Comparison of ENCODE assay signal across 20 cellular contexts in the genomic region with DNA sequence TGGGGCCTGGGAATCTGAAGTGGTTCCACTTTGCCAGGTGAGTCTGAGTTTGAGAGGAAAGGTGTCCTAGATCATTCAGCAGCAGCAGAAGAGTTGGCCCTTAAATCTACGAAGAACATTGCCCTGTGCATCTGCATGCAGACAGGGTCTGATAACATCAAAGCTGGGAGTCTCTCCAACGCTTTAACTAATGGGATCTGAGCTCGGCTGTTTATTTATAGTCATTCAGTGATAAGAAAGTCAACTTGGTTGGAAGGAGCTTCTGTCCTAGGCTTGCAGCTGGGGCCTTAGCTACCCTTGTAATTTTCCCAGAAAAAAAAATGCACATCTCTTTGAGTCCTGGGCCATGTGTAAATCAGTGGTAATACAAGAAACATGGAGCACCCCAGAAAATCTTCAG.
"Had no signal": no experiment of that assay in that cellular context is flagged by ENCODE, and none has a peak within 500 bp of the region (broad histone marks: within the 10 kb centered on the region; RNA-seq: fewer than 3 reads in every experiment).

No MANE protein-coding gene starts in this region.

- H3K36me3 Mint-ChIP-seq: activated CD8-positive, alpha-beta memory T cell treated with anti-CD3 and anti-CD28 coated beads, Interleukin-2, amount 10 ng/mL, durations not matched to agents 7 days and 5 days; activated naive CD8-positive, alpha-beta T cell treated with anti-CD3 and anti-CD28 coated beads, Interleukin-2, amount 10 ng/mL, durations not matched to agents 7 days and 5 days; brain had no signal

- ATAC-seq: activated CD8-positive, alpha-beta memory T cell treated with anti-CD3 and anti-CD28 coated beads, Interleukin-2, amount 10 ng/mL, durations not matched to agents 7 days and 5 days had no signal

- H3K4me2 ChIP-seq: hepatocyte had no signal

- H3K79me2 ChIP-seq: hepatocyte had no signal

- H3K4me1 ChIP-seq: transverse colon, uterus had no signal

- H3K27ac ChIP-seq: hepatocyte, transverse colon had no signal

- H3K27me3 ChIP-seq: hepatocyte, transverse colon, uterus had no signal

- H3K4me1 Mint-ChIP-seq: activated B cell treated with CpG ODN at 0.5 μM for 24 hours; activated CD4-positive, alpha-beta memory T cell treated with anti-CD3 and anti-CD28 coated beads, Interleukin-2, amount 10 ng/mL, durations not matched to agents 7 days and 5 days; activated CD8-positive, alpha-beta memory T cell treated with anti-CD3 and anti-CD28 coated beads, Interleukin-2, amount 10 ng/mL, durations not matched to agents 7 days and 5 days; activated naive CD8-positive, alpha-beta T cell treated with anti-CD3 and anti-CD28 coated beads, Interleukin-2, amount 10 ng/mL, durations not matched to agents 7 days and 5 days; brain; central memory CD8-positive, alpha-beta T cell; neural crest cell had no signal

- H3K27me3 Mint-ChIP-seq: activated B cell treated with CpG ODN at 0.5 μM for 24 hours; activated CD4-positive, alpha-beta memory T cell treated with anti-CD3 and anti-CD28 coated beads, Interleukin-2, amount 10 ng/mL, durations not matched to agents 7 days and 5 days; activated CD8-positive, alpha-beta memory T cell treated with anti-CD3 and anti-CD28 coated beads, Interleukin-2, amount 10 ng/mL, durations not matched to agents 7 days and 5 days; stimulated activated naive CD8-positive, alpha-beta T cell treated with anti-CD3 and anti-CD28 coated beads, Interleukin-15, Interleukin-2, amounts not matched to agents 100 ng/mL and 50 ng/mL, for 24 hours had no signal

- H3K9me3 ChIP-seq: transverse colon, uterus had no signal

- H3K36me3 ChIP-seq: transverse colon, uterus had no signal

- H3K4me3 Mint-ChIP-seq: activated B cell treated with CpG ODN at 0.5 μM for 24 hours; activated CD4-positive, alpha-beta memory T cell treated with anti-CD3 and anti-CD28 coated beads, Interleukin-2, amount 10 ng/mL, durations not matched to agents 7 days and 5 days; activated CD8-positive, alpha-beta memory T cell treated with anti-CD3 and anti-CD28 coated beads, Interleukin-2, amount 10 ng/mL, durations not matched to agents 7 days and 5 days; activated naive CD8-positive, alpha-beta T cell treated with anti-CD3 and anti-CD28 coated beads, Interleukin-2, amount 10 ng/mL, durations not matched to agents 7 days and 5 days; brain; central memory CD8-positive, alpha-beta T cell; neural crest cell; stimulated activated naive CD8-positive, alpha-beta T cell treated with anti-CD3 and anti-CD28 coated beads, Interleukin-15, Interleukin-2, amounts not matched to agents 100 ng/mL and 50 ng/mL, for 24 hours had no signal

- H3K4me3 ChIP-seq: hepatocyte, lung, transverse colon, uterus had no signal

- H3K27ac Mint-ChIP-seq: activated B cell treated with CpG ODN at 0.5 μM for 24 hours; activated CD4-positive, alpha-beta memory T cell treated with anti-CD3 and anti-CD28 coated beads, Interleukin-2, amount 10 ng/mL, durations not matched to agents 7 days and 5 days; activated CD8-positive, alpha-beta memory T cell treated with anti-CD3 and anti-CD28 coated beads, Interleukin-2, amount 10 ng/mL, durations not matched to agents 7 days and 5 days; activated naive CD8-positive, alpha-beta T cell treated with anti-CD3 and anti-CD28 coated beads, Interleukin-2, amount 10 ng/mL, durations not matched to agents 7 days and 5 days; stimulated activated naive CD8-positive, alpha-beta T cell treated with anti-CD3 and anti-CD28 coated beads, Interleukin-15, Interleukin-2, amounts not matched to agents 100 ng/mL and 50 ng/mL, for 24 hours had no signal

- DNase-seq: activated B cell treated with CpG ODN at 0.5 μM for 24 hours; activated CD4-positive, alpha-beta memory T cell treated with anti-CD3 and anti-CD28 coated beads, Interleukin-2, amount 10 ng/mL, durations not matched to agents 7 days and 5 days; activated CD4-positive, alpha-beta T cell treated with anti-CD3 and anti-CD28 coated beads for 48 hours; activated CD8-positive, alpha-beta memory T cell treated with anti-CD3 and anti-CD28 coated beads, Interleukin-2, amount 10 ng/mL, durations not matched to agents 7 days and 5 days; activated naive CD4-positive, alpha-beta T cell; activated naive CD8-positive, alpha-beta T cell treated with anti-CD3 and anti-CD28 coated beads, Interleukin-2, amount 10 ng/mL, durations not matched to agents 7 days and 5 days; amygdala; cortex of kidney; left cardiac atrium; retina; stimulated activated CD4-positive, alpha-beta T cell treated with anti-CD3 and anti-CD28 coated beads, Interleukin-12 subunit alpha, Interleukin-12 subunit beta, amount 100 ng/mL, for 4 hours; stimulated activated CD4-positive, alpha-beta T cell treated with anti-CD3 and anti-CD28 coated beads, Interleukin-2, amount 100 ng/mL, for 24 hours; transverse colon; uterus had no signal

- H2AFZ ChIP-seq: hepatocyte had no signal
